In genomic region chr1:228198977-228199590, GRCh38 we compare ENCODE assay signal across 23 cellular contexts. TPM values are rescaled to one million over a fixed set of nuclear protein-coding genes. Genes with fewer than 3 reads are reported as not detected.
DNase-seq lines count a peak whose midpoint lies in the region; ATAC-seq, FAIRE-seq and TF ChIP-seq lines count a peak whose summit lies in the region.
"Had no signal": no experiment of that assay in that cellular context is flagged by ENCODE, and none has a peak within 500 bp of the region (broad histone marks: within the 10 kb centered on the region; RNA-seq: fewer than 3 reads in every experiment).

No MANE protein-coding gene starts in this region.

- TF ChIP-seq CTCF in fibroblast of the aortic adventitia (IDR thresholded peaks at IDR 0.05; ENCODE audit: insufficient read depth, low read length), result no peak

- DNase-seq in ACHN (peak; percentile 28), HCEC 1CT (peak; percentile 5), fibroblast of the aortic adventitia (ENCODE audit: low read depth) (peak; percentile 2), NCI-H2107 treated with DMSO at 0.1 percent for 48 hours (lab: John Stamatoyannopoulos, UW; ENCODE audit: unreplicated experiment) (no peak)
- DNase-seq in activated T-cell treated with anti-CD3 and anti-CD28 coated beads, Interleukin-2, amount 50 U/mL, for 1 hour, result no peak
- DNase-seq: activated CD4-positive, alpha-beta T cell treated with anti-CD3 and anti-CD28 coated beads, Interleukin-2, amount 50 U/mL, for 4 hours; activated T-cell treated with anti-CD3 and anti-CD28 coated beads, Interleukin-2, amount 50 U/mL, for 24 hours; brain microvascular endothelial cell; hippocampal formation; islet precursor cell; natural killer cell; NCI-H1694; NCI-H446; NK-92 treated with Interleukin-12 subunit alpha and Interleukin-12 subunit beta, amount 100 ng/mL, for 24 hours; stimulated activated CD4-positive, alpha-beta T cell treated with anti-CD3 and anti-CD28 coated beads, Interleukin-4, amount 100 ng/mL, for 24 hours; upper lobe of right lung had no signal

- H3K4me3 ChIP-seq in fibroblast of the aortic adventitia (ENCODE audit: low read depth, low read length), result no peak overlapping the region
- H3K4me3 ChIP-seq: dorsolateral prefrontal cortex, smooth muscle cell, upper lobe of right lung had no signal

- ATAC-seq in GM21825 (IDR thresholded peaks at IDR 0.05; ENCODE audit: unreplicated experiment) (no peak), HG02642 (IDR thresholded peaks at IDR 0.05; ENCODE audit: poor library complexity, unreplicated experiment) (no peak)
- ATAC-seq: activated naive CD4-positive, alpha-beta T cell treated with anti-CD3 and anti-CD28 coated beads, Interleukin-2, amount 50 U/mL, for 72 hours; natural killer cell; upper lobe of right lung had no signal

- FAIRE-seq in TTC549 (lab: Jason Lieb, UNC), result peak; percentile 75
- FAIRE-seq: G401.6 had no signal

- in situ Hi-C loops in ACHN (cut with HindIII; ENCODE audit: low pct_ligation_motif_present, low pct_unique_long_range_greater_than_20kb, low sequenced_read_pairs), result no loop called here

RNA-seq across cellular contexts. Expression of gene OBSCN, which starts 8.8 kb away (rescaled TPM):
- 0.99 and 3.1 TPM in 2 replicates for total RNA-seq in fibroblast of the aortic adventitia (ENCODE audit: low replicate concordance)

RNA-seq across cellular contexts. Expression of gene IBA57, which starts 33.5 kb away (rescaled TPM):
- 6.1 and 16.9 TPM in 2 replicates for total RNA-seq in fibroblast of the aortic adventitia (ENCODE audit: low replicate concordance)

RNA-seq across cellular contexts. Expression of gene GJC2, which starts 49.4 kb away (rescaled TPM):
- total RNA-seq in fibroblast of the aortic adventitia (ENCODE audit: low replicate concordance), result 2.0 and 2.6 TPM in 2 replicates
- total RNA-seq: smooth muscle cell had no signal

RNA-seq across cellular contexts. Expression of gene GUK1, which starts 59.0 kb away (rescaled TPM):
- total RNA-seq in fibroblast of the aortic adventitia (ENCODE audit: low replicate concordance), result 171 and 217 TPM in 2 replicates

Comparison
In these comparisons a context has a peak if more than half of its experiments do, and no peak if none do; other contexts are left out.
1. DNase-seq: peak in ACHN (single experiment), HCEC 1CT (single experiment) and fibroblast of the aortic adventitia (single experiment); none in activated T-cell treated with anti-CD3 and anti-CD28 coated beads, Interleukin-2, amount 50 U/mL, for 1 hour (single experiment) and NCI-H2107 treated with DMSO at 0.1 percent for 48 hours (single experiment).